Comparison of ENCODE assay signal across 12 cellular contexts in genomic region chr22:19175026-19175601, GRCh38. TPM values are rescaled to one million over a fixed set of nuclear protein-coding genes. Genes with fewer than 3 reads are reported as not detected.
DNase-seq lines count a peak whose midpoint lies in the region; ATAC-seq, FAIRE-seq and TF ChIP-seq lines count a peak whose summit lies in the region.
"Had no signal": no experiment of that assay in that cellular context is flagged by ENCODE, and none has a peak within 500 bp of the region (broad histone marks: within the 10 kb centered on the region; RNA-seq: fewer than 3 reads in every experiment).

No MANE protein-coding gene starts in this region.

- H4K91ac ChIP-seq in H1 (replicated peaks; ENCODE audit: insufficient read length, low read length) (no peak overlapping the region), trophoblast cell (ENCODE audit: low read depth, low read length) (no peak overlapping the region)

- H2BK120ac ChIP-seq in H1 (replicated peaks; ENCODE audit: low read depth, low read length): no peak overlapping the region
- H2BK120ac ChIP-seq in trophoblast cell (ENCODE audit: insufficient read depth, low read length, poor library complexity): no peak overlapping the region

- no peaks in the 10 kb centered on the region for H3K9me3 Mint-ChIP-seq in CD4-positive, alpha-beta T cell
- H3K9me3 Mint-ChIP-seq in IgD-negative memory B cell: no peaks in the 10 kb centered on the region
- H3K9me3 Mint-ChIP-seq: CD4-positive, alpha-beta memory T cell had no signal

- H3K4me1 ChIP-seq in H1 (replicated peaks in 1 of 4; ENCODE audit: control insufficient read depth in 3 of 4, insufficient read depth in 4 of 4, low read length in 3 of 4) (peaks cover 0 to 52% (median 34%) of the 10 kb centered on the region in 4 experiments; a peak in 6 of 7 replicates), trophoblast cell (ENCODE audit: control insufficient read depth in 1 of 2, insufficient read depth in 2 of 2, low read length in 2 of 2) (peaks cover 49 to 63% of the 10 kb centered on the region in 2 experiments), HAP-1 (peaks cover 35% of the 10 kb centered on the region)

- no peak overlapping the region for H3K4ac ChIP-seq in H1 (replicated peaks; ENCODE audit: insufficient read length, low read depth, low read length)
- H3K4ac ChIP-seq in trophoblast cell (ENCODE audit: low read depth, low read length): peak overlapping the region; percentile 17

- H4K12ac ChIP-seq in trophoblast cell (ENCODE audit: low read depth, low read length): no peak overlapping the region

- H3K9ac ChIP-seq in H1 (replicated peaks in 1 of 4; ENCODE audit: extremely low read depth in 1 of 4, low read depth in 3 of 4, low read length in 3 of 4): peak overlapping the region in 1 of 4 experiments; percentile 20; a peak in 2 of 7 replicates
- no peak overlapping the region for H3K9ac ChIP-seq in trophoblast cell (ENCODE audit: low read length)
- H3K9ac ChIP-seq: KMS-11 had no signal

- H3K4me3 ChIP-seq in H1 (ENCODE audit: extremely low read depth in 1 of 4, insufficient read depth in 2 of 4, low read depth in 3 of 4, low read length in 4 of 4) (no peak overlapping the region), trophoblast cell (ENCODE audit: low read depth, low read length) (no peak overlapping the region), HAP-1 (no peak overlapping the region)

- ATAC-seq in CD4-positive, alpha-beta T cell (ENCODE audit: poor library complexity): no peak

- TF ChIP-seq CTCF in CD4-positive, alpha-beta T cell (IDR thresholded peaks at IDR 0.05): no peak
- no peak for TF ChIP-seq CTCF in H1 (IDR thresholded peaks at IDR 0.05; ENCODE audit: control extremely low read depth in 1 of 3, insufficient read depth in 1 of 3, low read depth in 1 of 3, low read length in 3 of 3)

- FAIRE-seq in H1 (lab: Jason Lieb, UNC) (no peak), GM12891 (lab: Jason Lieb, UNC) (no peak)

- peak overlapping the region; percentile 75; the same call in 1 of the 2 replicates for H2BK12ac ChIP-seq in H1 (ENCODE audit: low read depth, low read length)
- no peak overlapping the region for H2BK12ac ChIP-seq in trophoblast cell (ENCODE audit: low read length)

- H3K79me1 ChIP-seq in H1 (ENCODE audit: low read depth, low read length) (peaks cover 18% of the 10 kb centered on the region), trophoblast cell (ENCODE audit: low read length) (peaks cover 24% of the 10 kb centered on the region)

- peaks cover 34% of the 10 kb centered on the region for H3K4me1 Mint-ChIP-seq in CD4-positive, alpha-beta T cell (ENCODE audit: low read depth)
- H3K4me1 Mint-ChIP-seq in IgD-negative memory B cell: peaks cover 25 to 36% (median 27%) of the 10 kb centered on the region in 3 donors

- CTCF ChIA-PET in CD4-positive, alpha-beta T cell (lab: Charles Lee): no interaction called here
- CTCF ChIA-PET in H1 (lab: Charles Lee; ENCODE audit: partially characterized antibody): interaction anchor here (0.8 to 3.7 kb wide), 2 partner anchors 29 to 221 kb away, joined by 3 to 28 read pairs; partner anchors contain the start of gene ESS2

- DNase-seq in CD4-positive, alpha-beta T cell: no peak
- DNase-seq in H1 (ENCODE audit: low read depth in 1 of 2, low spot score in 2 of 2): no peak
- no peak for DNase-seq in trophoblast cell
- no peak for DNase-seq in HUDEP-2 (lab: John Stamatoyannopoulos, UW; ENCODE audit: unreplicated experiment in 76 of 76)
- no peak for DNase-seq in T-helper 1 cell
- DNase-seq in HAP-1 (ENCODE audit: low spot score in 2 of 2): no peak
- no peak for DNase-seq in GM12891 (ENCODE audit: insufficient read length, low spot score)
- DNase-seq: CD4-positive, alpha-beta memory T cell; NCI-H1930 had no signal

- TF ChIP-seq EP300 in H1 (IDR thresholded peaks at IDR 0.05; ENCODE audit: borderline replicate concordance in 1 of 2, low read depth in 2 of 2, low read length in 2 of 2): no peak

- H3K36me3 Mint-ChIP-seq in CD4-positive, alpha-beta T cell (ENCODE audit: low read depth): peaks cover 12% of the 10 kb centered on the region
- H3K36me3 Mint-ChIP-seq in IgD-negative memory B cell: no peaks in the 10 kb centered on the region

- peak overlapping the region; percentile 17 for H3K27ac Mint-ChIP-seq in CD4-positive, alpha-beta T cell
- H3K27ac Mint-ChIP-seq in IgD-negative memory B cell: peak overlapping the region in 2 of 3 donors; percentile 19 to 31

- no peak overlapping the region for H4K5ac ChIP-seq in H1 (ENCODE audit: insufficient read length, low read depth, low read length)

- TF ChIP-seq POLR2A in H1 (IDR thresholded peaks at IDR 0.05; ENCODE audit: control extremely low read depth in 1 of 2, low read depth in 2 of 2, low read length in 2 of 2) (no peak), GM12891 (IDR thresholded peaks at IDR 0.05; ENCODE audit: low read depth, low read length) (no peak)

- H3K79me2 ChIP-seq in H1 (ENCODE audit: control insufficient read depth in 1 of 2, insufficient read depth in 2 of 2, low read length in 2 of 2): peaks cover 5 to 31% of the 10 kb centered on the region in 2 experiments; a peak in 3 of 4 replicates
- H3K79me2 ChIP-seq in trophoblast cell (ENCODE audit: control insufficient read depth, insufficient read depth, low read length, poor library complexity): peaks cover 25% of the 10 kb centered on the region

- H3K4me3 Mint-ChIP-seq in CD4-positive, alpha-beta T cell: peak overlapping the region; percentile 81
- peak overlapping the region; percentile 17 to 93 (median 50) for H3K4me3 Mint-ChIP-seq in IgD-negative memory B cell

- in situ Hi-C loops in HAP-1 (cut with MboI; ENCODE audit: low sequenced_read_pairs): no loop called here

- H3K23ac ChIP-seq in H1 (ENCODE audit: insufficient read length) (no peak overlapping the region), trophoblast cell (ENCODE audit: low read length) (no peak overlapping the region)

- peaks cover 17% of the 10 kb centered on the region for H3K23me2 ChIP-seq in H1 (ENCODE audit: low read depth, low read length)

- H3K56ac ChIP-seq in H1 (replicated peaks; ENCODE audit: insufficient read length, low read depth, low read length): no peak overlapping the region

- peak overlapping the region; percentile 48; the same call in 1 of the 2 replicates for H3K18ac ChIP-seq in H1 (ENCODE audit: extremely low read depth, low read length)
- H3K18ac ChIP-seq in trophoblast cell (ENCODE audit: low read length): no peak overlapping the region

- H2AFZ ChIP-seq in H1 (ENCODE audit: low read length): no peak overlapping the region
- no peak overlapping the region for H2AFZ ChIP-seq in trophoblast cell (ENCODE audit: insufficient read depth, low read length, poor library complexity)

- H3K9me3 ChIP-seq in CD4-positive, alpha-beta T cell (ENCODE audit: control insufficient read depth, low read length): no peaks in the 10 kb centered on the region
- H3K9me3 ChIP-seq in H1 (ENCODE audit: insufficient read depth in 2 of 2, low read depth in 1 of 2, low read length in 1 of 2) (no peaks in the 10 kb centered on the region), trophoblast cell (ENCODE audit: insufficient read depth, low read depth, low read length) (peaks cover 1% of the 10 kb centered on the region), HAP-1 (no peaks in the 10 kb centered on the region)

- no peak overlapping the region for H2BK15ac ChIP-seq in H1 (ENCODE audit: low read length)

- POLR2A ChIA-PET in CD4-positive, alpha-beta T cell (lab: Charles Lee): interaction anchor here (0.5 kb wide), 1 partner anchor 283 kb away, joined by 3 read pairs; no protein-coding TSS in a partner anchor
- POLR2A ChIA-PET in H1 (lab: Charles Lee; ENCODE audit: partially characterized antibody): interaction anchor here (1.1 to 2.2 kb wide), 4 partner anchors 9 to 305 kb away, joined by 3 to 15 read pairs (median 10); partner anchors contain the start of genes CDC45 and DGCR2

- peaks cover 3% of the 10 kb centered on the region for H3K27me3 ChIP-seq in CD4-positive, alpha-beta T cell (ENCODE audit: control insufficient read depth, insufficient read depth, low read length)
- H3K27me3 ChIP-seq in H1 (replicated peaks in 1 of 4; ENCODE audit: control insufficient read depth in 3 of 4, extremely low read depth in 1 of 4, insufficient read depth in 3 of 4, low read length in 3 of 4): peaks cover 5 to 10% (median 7%) of the 10 kb centered on the region in 4 experiments
- H3K27me3 ChIP-seq in trophoblast cell (ENCODE audit: insufficient read depth, low read length): peaks cover 4% of the 10 kb centered on the region
- no peaks in the 10 kb centered on the region for H3K27me3 ChIP-seq in HAP-1 (ENCODE audit: low read depth)

- H4K8ac ChIP-seq in H1 (ENCODE audit: extremely low read depth, insufficient read depth, low read length): peak overlapping the region; percentile 9; the same call in 1 of the 2 replicates
- H4K8ac ChIP-seq in trophoblast cell (ENCODE audit: low read depth, low read length): no peak overlapping the region

- H3K27ac ChIP-seq in CD4-positive, alpha-beta T cell (ENCODE audit: low read depth, low read length): no peak overlapping the region
- H3K27ac ChIP-seq in H1 (ENCODE audit: low read depth, low read length): peak overlapping the region; percentile 59; the same call in 1 of the 2 replicates
- H3K27ac ChIP-seq in trophoblast cell (ENCODE audit: low read depth, low read length): peak overlapping the region; percentile 40
- H3K27ac ChIP-seq: KMS-11 had no signal

- peaks cover 0 to 9% (median 0%) of the 10 kb centered on the region in 4 experiments; a peak in 2 of 8 replicates for H3K36me3 ChIP-seq in H1 (ENCODE audit: control insufficient read depth in 2 of 4, insufficient read depth in 4 of 4, low read length in 3 of 4)
- peaks cover 22 to 27% of the 10 kb centered on the region in 2 experiments for H3K36me3 ChIP-seq in trophoblast cell (ENCODE audit: control insufficient read depth in 1 of 2, insufficient read depth in 2 of 2, low read length in 2 of 2)
- peaks cover 56% of the 10 kb centered on the region for H3K36me3 ChIP-seq in HAP-1 (replicated peaks)

- H2BK5ac ChIP-seq in H1 (ENCODE audit: low read depth, low read length): peak overlapping the region; percentile 90; the same call in 1 of the 2 replicates
- no peak overlapping the region for H2BK5ac ChIP-seq in trophoblast cell (ENCODE audit: low read depth, low read length, poor library complexity)

- no peak for TF ChIP-seq RAD21 in H1 (IDR thresholded peaks at IDR 0.05 in 1 of 2, conservative IDR thresholded peaks at IDR 0.05 in 1 of 2; ENCODE audit: low read depth in 2 of 2, low read length in 2 of 2)

- intact Hi-C loops in CD4-positive, alpha-beta T cell (cut with DNase I, micrococcal nuclease): loop anchor here (5.0 kb wide), 3 partner anchors 68 to 942 kb away; partner anchors contain the start of genes CDC45 (in 1 of the 2), RANBP1 (in 1 of the 2), TRMT2A (in 1 of the 2) and UFD1 (in 1 of the 2)

- H3K14ac ChIP-seq in H1 (ENCODE audit: insufficient read length) (no peak overlapping the region), trophoblast cell (ENCODE audit: low read length) (peak overlapping the region; percentile 13)

- H3K4me2 ChIP-seq in H1 (ENCODE audit: insufficient read depth in 1 of 2, low read depth in 2 of 2, low read length in 2 of 2) (peak overlapping the region in 1 of 2 experiments; percentile 95; a peak in 1 of 4 replicates), trophoblast cell (ENCODE audit: low read length) (no peak overlapping the region)
- H3K4me2 ChIP-seq: KMS-11 had no signal

- no peak overlapping the region for H2BK20ac ChIP-seq in H1 (ENCODE audit: low read length)

- H4K20me1 ChIP-seq in H1 (replicated peaks in 1 of 2; ENCODE audit: control insufficient read depth in 1 of 2, insufficient read depth in 2 of 2, low read length in 2 of 2): peaks cover 4 to 32% of the 10 kb centered on the region in 2 experiments

- H2AK5ac ChIP-seq in H1 (ENCODE audit: low read depth, low read length) (peak overlapping the region; percentile 61; the same call in 1 of the 2 replicates), trophoblast cell (ENCODE audit: low read length) (no peak overlapping the region)

- WGBS in H1 (ENCODE audit: extremely low coverage in 1 of 2, insufficient coverage in 1 of 2, insufficient read length in 1 of 2, insufficient replicate concordance in 2 of 2, low coverage in 1 of 2, low lambda C conversion rate in 2 of 2, missing lambda C conversion rate in 1 of 2), 2 experiments: 81% methylated on average over 7 of the region's 7 CpGs; no CpG with 5 or more reads in 1 of the 2 experiments
- no CpG with 5 or more reads among the region's 7 CpGs for WGBS in trophoblast cell (ENCODE audit: extremely low coverage, insufficient coverage, insufficient read length)

- H3K27me3 Mint-ChIP-seq in CD4-positive, alpha-beta T cell: peaks cover 7% of the 10 kb centered on the region
- H3K27me3 Mint-ChIP-seq in IgD-negative memory B cell: peaks cover 5% of the 10 kb centered on the region

RNA-seq across cellular contexts. Expression of gene SLC25A1, which starts 3.4 kb away (rescaled TPM):
- total RNA-seq in CD4-positive, alpha-beta T cell: 10 to 100 TPM; 17.6 to 18.0 TPM
- polyA plus RNA-seq in IgD-negative memory B cell: 113 TPM
- total RNA-seq in H1 (2021; fragmentation: NEBNext Ultra II Directional; extraction: Animal tissue kit (Norgen Biotek cat#: 25700)): 148 and 157 TPM in 2 replicates
- 110 and 183 TPM in 2 replicates for polyA plus RNA-seq in H1 (2011; rRNA removed)
- 111 TPM for polyA plus RNA-seq in H1 (2011; cell fraction: cytosol; rRNA removed)
- 127 TPM for polyA plus RNA-seq in H1 (2011; cell fraction: nucleus; rRNA removed)
- 74.1 to 161 TPM (median 156 TPM) in 4 replicates for polyA plus RNA-seq in H1 (2012, experiment 1 of 2)
- 175 TPM for polyA plus RNA-seq in H1 (2012, experiment 2 of 2)
- 102 TPM for polyA plus RNA-seq in H1 (2013, experiment 1 of 2)
- polyA plus RNA-seq in H1 (2013, experiment 2 of 2): 94.5 TPM
- 47.6 and 69.7 TPM in 2 replicates for polyA minus RNA-seq in H1 (2011; rRNA and poly(A)+ RNA removed)
- polyA minus RNA-seq in H1 (2011; cell fraction: cytosol; rRNA and poly(A)+ RNA removed): 67.6 TPM
- polyA minus RNA-seq in H1 (2011; cell fraction: nucleus; rRNA and poly(A)+ RNA removed): 43.8 TPM
- polyA plus RNA-seq in trophoblast cell (2013): 98.4 and 99.2 TPM in 2 replicates
- polyA plus RNA-seq in GM12891 (2012; ENCODE audit: low read depth, missing spikeins): 43.7 TPM

RNA-seq across cellular contexts. Expression of gene GSC2, which starts 25.0 kb away (rescaled TPM):
- total RNA-seq in CD4-positive, alpha-beta T cell: not detected
- polyA plus RNA-seq in IgD-negative memory B cell: not detected
- total RNA-seq in H1 (2021; fragmentation: NEBNext Ultra II Directional; extraction: Animal tissue kit (Norgen Biotek cat#: 25700)): 0.42 and 0.48 TPM in 2 replicates
- 0.17 and 0.19 TPM in 2 replicates for polyA plus RNA-seq in H1 (2011; rRNA removed)
- 0.08 TPM for polyA plus RNA-seq in H1 (2011; cell fraction: cytosol; rRNA removed)
- not detected for polyA plus RNA-seq in H1 (2011; cell fraction: nucleus; rRNA removed)
- polyA plus RNA-seq in H1 (2012, experiment 1 of 2): 0.31 TPM in 2 of 4 replicates, not detected in the others
- not detected for polyA plus RNA-seq in H1 (2012, experiment 2 of 2)
- 0.04 TPM for polyA plus RNA-seq in H1 (2013, experiment 1 of 2)
- 0.09 TPM for polyA plus RNA-seq in H1 (2013, experiment 2 of 2)
- polyA minus RNA-seq in H1 (2011; rRNA and poly(A)+ RNA removed): not detected in 2 replicates
- not detected for polyA minus RNA-seq in H1 (2011; cell fraction: cytosol; rRNA and poly(A)+ RNA removed)
- polyA minus RNA-seq in H1 (2011; cell fraction: nucleus; rRNA and poly(A)+ RNA removed): not detected
- not detected in 2 replicates for polyA plus RNA-seq in trophoblast cell (2013)
- not detected for polyA plus RNA-seq in GM12891 (2012; ENCODE audit: low read depth, missing spikeins)
- total RNA-seq: CD4-positive, alpha-beta memory T cell; dermis blood vessel endothelial cell had no signal
- polyA plus RNA-seq: CD4-positive, alpha-beta memory T cell had no signal

RNA-seq across cellular contexts. Expression of gene ESS2, which starts 30.7 kb away (rescaled TPM):
- 10 to 100 TPM; 56.1 to 58.0 TPM for total RNA-seq in CD4-positive, alpha-beta T cell
- polyA plus RNA-seq in IgD-negative memory B cell (12.5 TPM), H1 (2011; rRNA removed) (12.2 and 16.7 TPM in 2 replicates)
- total RNA-seq in H1 (2021; fragmentation: NEBNext Ultra II Directional; extraction: Animal tissue kit (Norgen Biotek cat#: 25700)): 16.0 and 18.6 TPM in 2 replicates
- 18.9 TPM for polyA plus RNA-seq in H1 (2011; cell fraction: cytosol; rRNA removed)
- polyA plus RNA-seq in H1 (2011; cell fraction: nucleus; rRNA removed): 17.1 TPM
- 10.7 to 15.4 TPM (median 14.2 TPM) in 4 replicates for polyA plus RNA-seq in H1 (2012, experiment 1 of 2)
- 10.9 TPM for polyA plus RNA-seq in H1 (2012, experiment 2 of 2)
- 9.0 TPM for polyA plus RNA-seq in H1 (2013, experiment 1 of 2)
- polyA plus RNA-seq in H1 (2013, experiment 2 of 2): 9.0 TPM
- 4.1 and 5.7 TPM in 2 replicates for polyA minus RNA-seq in H1 (2011; rRNA and poly(A)+ RNA removed)
- polyA minus RNA-seq in H1 (2011; cell fraction: cytosol; rRNA and poly(A)+ RNA removed): 5.6 TPM
- 4.3 TPM for polyA minus RNA-seq in H1 (2011; cell fraction: nucleus; rRNA and poly(A)+ RNA removed)
- polyA plus RNA-seq in trophoblast cell (2013): 10.5 and 10.8 TPM in 2 replicates
- 10.2 TPM for polyA plus RNA-seq in GM12891 (2012; ENCODE audit: low read depth, missing spikeins)

RNA-seq across cellular contexts. Expression of gene TSSK2, which starts 44.0 kb away (rescaled TPM):
- under 1 TPM in 1 of 2 experiments, not detected in 1; 0.31 TPM for total RNA-seq in CD4-positive, alpha-beta T cell
- polyA plus RNA-seq in IgD-negative memory B cell: not detected
- not detected in 2 replicates for total RNA-seq in H1 (2021; fragmentation: NEBNext Ultra II Directional; extraction: Animal tissue kit (Norgen Biotek cat#: 25700))
- not detected in 2 replicates for polyA plus RNA-seq in H1 (2011; rRNA removed)
- not detected for polyA plus RNA-seq in H1 (2011; cell fraction: cytosol; rRNA removed)
- not detected for polyA plus RNA-seq in H1 (2011; cell fraction: nucleus; rRNA removed)
- not detected in 4 replicates for polyA plus RNA-seq in H1 (2012, experiment 1 of 2)
- not detected for polyA plus RNA-seq in H1 (2012, experiment 2 of 2)
- not detected for polyA plus RNA-seq in H1 (2013, experiment 1 of 2)
- polyA plus RNA-seq in H1 (2013, experiment 2 of 2): 0.02 TPM
- polyA minus RNA-seq in H1 (2011; rRNA and poly(A)+ RNA removed): 0.13 TPM in 1 of 2 replicates, not detected in the other
- polyA minus RNA-seq in H1 (2011; cell fraction: cytosol; rRNA and poly(A)+ RNA removed): not detected
- polyA minus RNA-seq in H1 (2011; cell fraction: nucleus; rRNA and poly(A)+ RNA removed): not detected
- polyA plus RNA-seq in trophoblast cell (2013): not detected in 2 replicates
- polyA plus RNA-seq in GM12891 (2012; ENCODE audit: low read depth, missing spikeins): not detected
- total RNA-seq: CD4-positive, alpha-beta memory T cell; dermis blood vessel endothelial cell had no signal
- polyA plus RNA-seq: CD4-positive, alpha-beta memory T cell had no signal

RNA-seq across cellular contexts. Expression of gene DGCR2, which starts 52.9 kb away (rescaled TPM):
- total RNA-seq in CD4-positive, alpha-beta T cell: 10 to 100 TPM; 31.9 to 35.5 TPM
- polyA plus RNA-seq in IgD-negative memory B cell (29.1 TPM), H1 (2011; rRNA removed) (42.3 and 74.8 TPM in 2 replicates)
- 62.2 and 65.5 TPM in 2 replicates for total RNA-seq in H1 (2021; fragmentation: NEBNext Ultra II Directional; extraction: Animal tissue kit (Norgen Biotek cat#: 25700))
- 42.6 TPM for polyA plus RNA-seq in H1 (2011; cell fraction: cytosol; rRNA removed)
- 58.0 TPM for polyA plus RNA-seq in H1 (2011; cell fraction: nucleus; rRNA removed)
- 49.8 to 57.4 TPM (median 51.5 TPM) in 4 replicates for polyA plus RNA-seq in H1 (2012, experiment 1 of 2)
- 59.6 TPM for polyA plus RNA-seq in H1 (2012, experiment 2 of 2)
- polyA plus RNA-seq in H1 (2013, experiment 1 of 2): 53.6 TPM
- polyA plus RNA-seq in H1 (2013, experiment 2 of 2): 60.2 TPM
- polyA minus RNA-seq in H1 (2011; rRNA and poly(A)+ RNA removed): 47.2 and 62.3 TPM in 2 replicates
- 46.5 TPM for polyA minus RNA-seq in H1 (2011; cell fraction: cytosol; rRNA and poly(A)+ RNA removed)
- 33.3 TPM for polyA minus RNA-seq in H1 (2011; cell fraction: nucleus; rRNA and poly(A)+ RNA removed)
- 38.8 and 39.4 TPM in 2 replicates for polyA plus RNA-seq in trophoblast cell (2013)
- 9.9 TPM for polyA plus RNA-seq in GM12891 (2012; ENCODE audit: low read depth, missing spikeins)
